ENCODE assay signal across 8 cellular contexts in the genomic region with DNA sequence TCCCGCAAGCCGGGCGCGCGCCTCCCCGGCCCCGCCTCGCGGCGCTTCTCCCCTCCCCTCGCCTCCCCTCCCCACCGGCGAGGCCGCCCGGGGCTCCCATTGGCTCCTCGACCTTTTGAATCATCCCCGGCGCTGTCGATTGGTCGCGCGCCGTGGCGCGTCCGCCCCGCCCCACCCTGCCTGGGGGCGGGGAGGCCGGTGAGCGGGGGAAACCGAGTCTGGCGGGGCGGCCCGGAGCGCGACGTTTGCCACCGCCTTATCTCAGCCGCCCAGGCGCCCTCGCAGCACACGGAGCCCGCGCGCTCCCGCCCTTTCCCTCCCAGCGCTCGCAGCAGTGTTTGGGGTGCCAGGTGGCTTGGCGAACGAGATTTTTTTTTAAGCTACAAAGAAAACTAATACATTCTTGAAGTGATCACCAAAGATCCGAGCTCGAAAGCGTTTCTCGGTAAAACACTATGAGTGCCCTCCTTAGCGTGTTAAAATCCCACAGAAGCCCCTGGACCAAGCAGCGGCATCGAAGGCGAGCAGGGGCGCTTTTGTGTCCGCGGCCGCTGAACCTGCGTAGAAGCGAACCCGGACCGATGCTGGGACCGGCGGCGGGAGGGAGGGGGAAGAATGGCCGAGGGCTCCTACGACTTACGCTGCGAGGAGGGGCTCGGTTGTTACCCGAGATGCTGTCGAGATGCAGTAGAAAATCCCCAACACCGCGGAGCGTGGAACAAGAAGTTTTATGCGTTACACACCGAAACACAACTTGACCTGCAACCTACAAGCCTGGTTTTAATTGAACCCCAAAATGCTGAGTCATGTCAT. TPM values are rescaled to one million over a fixed set of nuclear protein-coding genes. Genes with fewer than 3 reads are reported as not detected.
DNase-seq lines count a peak whose midpoint lies in the region; ATAC-seq and TF ChIP-seq lines count a peak whose summit lies in the region.

No MANE protein-coding gene starts in this region.

- H3K4me3 ChIP-seq in right atrium auricular region (peak overlapping the region; percentile 86 to 98), uterus (peak overlapping the region; percentile 88 to 95)

- peaks cover 2% of the 10 kb centered on the region for H3K36me3 Mint-ChIP-seq in T-helper 17 cell (ENCODE audit: low read depth)

- peak overlapping the region; percentile 86 for H3K27ac Mint-ChIP-seq in T-helper 17 cell

- H3K27me3 Mint-ChIP-seq in T-helper 17 cell, result no peaks in the 10 kb centered on the region

- peaks cover 0 to 40% of the 10 kb centered on the region in 2 donors for H3K4me1 ChIP-seq in right atrium auricular region
- peaks cover 0 to 14% of the 10 kb centered on the region in 2 donors for H3K4me1 ChIP-seq in uterus

- H3K27ac ChIP-seq in angular gyrus (ENCODE audit: low read depth, low read length) (peak overlapping the region; percentile 93), right atrium auricular region (peak overlapping the region; percentile 90 to 93), uterus (peak overlapping the region; percentile 97 to 98)

- H3K9me3 ChIP-seq in T-helper 17 cell (ENCODE audit: control insufficient read depth, low read length, poor library complexity, severe bottlenecking), result no peaks in the 10 kb centered on the region
- H3K9me3 ChIP-seq in right atrium auricular region, result no peaks in the 10 kb centered on the region
- no peaks in the 10 kb centered on the region for H3K9me3 ChIP-seq in uterus

- peak; percentile 97 for DNase-seq in NCI-H1436 (lab: John Stamatoyannopoulos, UW)
- peak; percentile 84 to 90 (median 90) for DNase-seq in T-helper 17 cell
- DNase-seq in right atrium auricular region (ENCODE audit: low spot score), result peak; percentile 92
- DNase-seq in putamen (ENCODE audit: low spot score), result peak; percentile 95
- DNase-seq in uterus, result peak; percentile 91 to 92

- no peaks in the 10 kb centered on the region for H3K36me3 ChIP-seq in right atrium auricular region
- H3K36me3 ChIP-seq in uterus, result no peaks in the 10 kb centered on the region

- intact Hi-C loops in uterus (cut with DNase I; ENCODE audit: low total_unique reads), result no loop called here

- TF ChIP-seq POLR2A in GM15510 (IDR thresholded peaks at IDR 0.05; ENCODE audit: borderline replicate concordance, extremely low read depth, insufficient read length) (peak; percentile 88), uterus (IDR thresholded peaks at IDR 0.05) (peak; percentile 88 to 95)

- peaks cover 28% of the 10 kb centered on the region for H3K4me1 Mint-ChIP-seq in T-helper 17 cell

- peak overlapping the region; percentile 98 for H3K4me3 Mint-ChIP-seq in T-helper 17 cell

- TF ChIP-seq CTCF in right atrium auricular region (IDR thresholded peaks at IDR 0.05) (no peak), uterus (IDR thresholded peaks at IDR 0.05) (peak in 1 of 4 experiments; percentile 10)

- ATAC-seq in HG02840 (IDR thresholded peaks at IDR 0.05; ENCODE audit: low FRiP score, unreplicated experiment) (peak; percentile 86), T-helper 17 cell (peak; percentile 93)

- H3K27me3 ChIP-seq in right atrium auricular region (no peaks in the 10 kb centered on the region), uterus (no peaks in the 10 kb centered on the region)

RNA-seq across cellular contexts. Expression of a gene that starts 0.4 kb away (rescaled TPM):
- total RNA-seq in T-helper 17 cell, result 100 to 1,000 TPM; 116 to 121 TPM
- 10 to 100 TPM; 10.5 to 15.3 TPM for total RNA-seq in right atrium auricular region
- 100 to 1,000 TPM in 2 of 4 donors, 10 to 100 TPM in 2; 55.1 to 178 (median 92.6) TPM for total RNA-seq in uterus

Comparison
In these comparisons a context has a peak if more than half of its experiments do, and no peak if none do; other contexts are left out.
1. Peak in every context shown above with its lines: DNase-seq, ATAC-seq, H3K4me3 ChIP-seq and H3K27ac ChIP-seq.